ENCODE assay signal across 8 cellular contexts in the genomic region with DNA sequence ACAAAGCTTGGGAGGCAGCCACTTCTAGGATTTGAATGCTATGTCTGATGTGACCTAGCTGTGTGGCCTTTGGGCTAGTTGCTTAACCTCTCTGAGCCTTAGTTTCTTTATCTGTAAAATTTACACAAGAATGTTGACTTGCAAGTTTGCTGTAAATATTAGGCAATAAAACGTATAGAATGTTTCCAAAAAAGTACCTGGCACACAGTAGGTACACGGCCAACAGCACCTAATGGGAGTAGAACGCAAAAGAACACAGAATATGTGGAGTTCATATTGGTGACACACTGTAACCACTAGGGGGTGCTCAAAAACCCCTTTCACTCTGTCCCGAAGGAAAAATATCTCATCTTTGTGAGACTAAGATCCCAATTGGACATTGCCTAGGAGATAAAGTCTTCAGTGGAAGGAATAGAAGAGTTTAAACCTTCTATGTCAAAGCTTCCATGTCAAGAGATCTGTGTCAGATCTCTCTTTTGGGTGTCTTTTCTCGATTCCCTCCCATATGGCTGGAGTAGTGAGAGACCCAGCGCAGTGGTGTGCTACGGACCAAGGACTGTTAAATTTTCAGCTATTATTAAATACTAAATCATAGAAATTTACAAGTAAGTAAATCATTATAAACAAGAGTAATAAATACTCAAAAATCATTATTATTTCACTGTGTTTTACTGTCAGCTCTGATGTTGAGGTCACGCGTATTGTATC.
DNase-seq lines count a peak whose midpoint lies in the region; ATAC-seq, FAIRE-seq and TF ChIP-seq lines count a peak whose summit lies in the region.

No MANE protein-coding gene starts in this region.

- H4K8ac ChIP-seq in H1 (ENCODE audit: extremely low read depth, insufficient read depth, low read length): no peak overlapping the region

- no peak for TF ChIP-seq POLR2A in H1 (IDR thresholded peaks at IDR 0.05; ENCODE audit: control extremely low read depth in 1 of 2, low read depth in 2 of 2, low read length in 2 of 2)

- no peak overlapping the region for H3K9ac ChIP-seq in H1 (replicated peaks in 1 of 4; ENCODE audit: extremely low read depth in 1 of 4, low read depth in 3 of 4, low read length in 3 of 4)

- H3K23ac ChIP-seq in H1 (ENCODE audit: insufficient read length): no peak overlapping the region

- 75% methylated on average over 9 of the region's 9 CpGs; no CpG with 5 or more reads in 1 of the 2 experiments for WGBS in H1 (ENCODE audit: extremely low coverage in 1 of 2, insufficient coverage in 1 of 2, insufficient read length in 1 of 2, insufficient replicate concordance in 2 of 2, low coverage in 1 of 2, low lambda C conversion rate in 2 of 2, missing lambda C conversion rate in 1 of 2), 2 experiments
- WGBS in pancreas, 2 donors: 57 to 61% methylated on average over 9 of the region's 9 CpGs

- H3K4me2 ChIP-seq in H1 (ENCODE audit: insufficient read depth in 1 of 2, low read depth in 2 of 2, low read length in 2 of 2): no peak overlapping the region

- FAIRE-seq in GM18507 (lab: Jason Lieb, UNC) (peak; percentile 68), H1 (lab: Jason Lieb, UNC) (peak; percentile 90), pancreas (lab: Jason Lieb, UNC) (no peak)

- no peaks in the 10 kb centered on the region for H3K27me3 ChIP-seq in H1 (replicated peaks in 1 of 4; ENCODE audit: control insufficient read depth in 3 of 4, extremely low read depth in 1 of 4, insufficient read depth in 3 of 4, low read length in 3 of 4)
- H3K27me3 ChIP-seq in pancreas: no peaks in the 10 kb centered on the region

- H3K27ac ChIP-seq in H1 (ENCODE audit: low read depth, low read length) (no peak overlapping the region), pancreas (no peak overlapping the region)

- H3K79me1 ChIP-seq in H1 (ENCODE audit: low read depth, low read length): no peaks in the 10 kb centered on the region

- peak; percentile 64 to 79 for TF ChIP-seq RAD21 in H1 (IDR thresholded peaks at IDR 0.05 in 1 of 2, conservative IDR thresholded peaks at IDR 0.05 in 1 of 2; ENCODE audit: low read depth in 2 of 2, low read length in 2 of 2)

- no peak overlapping the region for H2BK15ac ChIP-seq in H1 (ENCODE audit: low read length)

- no peak overlapping the region for H3K56ac ChIP-seq in H1 (replicated peaks; ENCODE audit: insufficient read length, low read depth, low read length)

- DNase-seq in CD1c-positive myeloid dendritic cell (ENCODE audit: extremely low spot score) (peak; percentile 32), GM18507 (ENCODE audit: extremely low spot score, insufficient read length, low read depth) (peak; percentile 9), NCI-H345 treated with DMSO at 0.1 percent for 48 hours (lab: John Stamatoyannopoulos, UW; ENCODE audit: unreplicated experiment) (peak; percentile 3), H1 (ENCODE audit: low read depth in 1 of 2, low spot score in 2 of 2) (no peak), pancreas (no peak)
- no peak for DNase-seq in activated CD4-positive, alpha-beta T cell treated with anti-CD3 and anti-CD28 coated beads, Interleukin-2, amount 50 U/mL, for 48 hours

- no peak overlapping the region for H3K14ac ChIP-seq in H1 (ENCODE audit: insufficient read length)

- no peak for TF ChIP-seq EP300 in H1 (IDR thresholded peaks at IDR 0.05; ENCODE audit: borderline replicate concordance in 1 of 2, low read depth in 2 of 2, low read length in 2 of 2)

- H3K18ac ChIP-seq in H1 (ENCODE audit: extremely low read depth, low read length): no peak overlapping the region

- H3K79me2 ChIP-seq in H1 (ENCODE audit: control insufficient read depth in 1 of 2, insufficient read depth in 2 of 2, low read length in 2 of 2): no peaks in the 10 kb centered on the region

- no peak overlapping the region for H2BK5ac ChIP-seq in H1 (ENCODE audit: low read depth, low read length)

- no peaks in the 10 kb centered on the region for H3K36me3 ChIP-seq in H1 (ENCODE audit: control insufficient read depth in 2 of 4, insufficient read depth in 4 of 4, low read length in 3 of 4)
- H3K36me3 ChIP-seq in pancreas: no peaks in the 10 kb centered on the region

- intact Hi-C loops in pancreas (cut with DNase I): no loop called here

- TF ChIP-seq CTCF in H1 (IDR thresholded peaks at IDR 0.05; ENCODE audit: control extremely low read depth in 1 of 3, insufficient read depth in 1 of 3, low read depth in 1 of 3, low read length in 3 of 3): peak in 2 of 3 experiments; percentile 65 to 82; a peak in 3 of 4 replicates
- peak; percentile 9 to 53 (median 49) for TF ChIP-seq CTCF in pancreas (IDR thresholded peaks at IDR 0.05)

- H3K4me1 ChIP-seq in H1 (replicated peaks in 1 of 4; ENCODE audit: control insufficient read depth in 3 of 4, insufficient read depth in 4 of 4, low read length in 3 of 4) (no peaks in the 10 kb centered on the region), pancreas (no peaks in the 10 kb centered on the region)

- H3K23me2 ChIP-seq in H1 (ENCODE audit: low read depth, low read length): no peaks in the 10 kb centered on the region

- no peak overlapping the region for H2BK12ac ChIP-seq in H1 (ENCODE audit: low read depth, low read length)

- no peak overlapping the region for H4K5ac ChIP-seq in H1 (ENCODE audit: insufficient read length, low read depth, low read length)

- H2BK20ac ChIP-seq in H1 (ENCODE audit: low read length): no peak overlapping the region

- no peak overlapping the region for H3K4me3 ChIP-seq in H1 (ENCODE audit: extremely low read depth in 1 of 4, insufficient read depth in 2 of 4, low read depth in 3 of 4, low read length in 4 of 4)
- H3K4me3 ChIP-seq in pancreas: no peak overlapping the region

- H4K20me1 ChIP-seq in H1 (replicated peaks in 1 of 2; ENCODE audit: control insufficient read depth in 1 of 2, insufficient read depth in 2 of 2, low read length in 2 of 2): no peaks in the 10 kb centered on the region

- CTCF ChIA-PET in H1 (lab: Charles Lee; ENCODE audit: partially characterized antibody): interaction anchor here (0.5 to 9.9 kb wide), 38 partner anchors 8 to 1559 kb away, joined by 3 to 109 read pairs (median 4); no protein-coding TSS in a partner anchor

- H3K4ac ChIP-seq in H1 (replicated peaks; ENCODE audit: insufficient read length, low read depth, low read length): no peak overlapping the region

- no peak overlapping the region for H2BK120ac ChIP-seq in H1 (replicated peaks; ENCODE audit: low read depth, low read length)

- H2AK5ac ChIP-seq in H1 (ENCODE audit: low read depth, low read length): no peak overlapping the region

- no peak overlapping the region for H4K91ac ChIP-seq in H1 (replicated peaks; ENCODE audit: insufficient read length, low read length)

- POLR2A ChIA-PET in H1 (lab: Charles Lee; ENCODE audit: partially characterized antibody): interaction anchor here (1.2 kb wide), 1 partner anchor 146 kb away, joined by 3 read pairs; a partner anchor contains a TSS

- ATAC-seq in pancreas: peak in 2 of 4 donors; percentile 47 to 55
- no peak for ATAC-seq in HG02870 (IDR thresholded peaks at IDR 0.05; ENCODE audit: unreplicated experiment)
- ATAC-seq in GM21423 (IDR thresholded peaks at IDR 0.05; ENCODE audit: unreplicated experiment): no peak

- H3K9me3 ChIP-seq in H1 (ENCODE audit: insufficient read depth in 2 of 2, low read depth in 1 of 2, low read length in 1 of 2) (no peaks in the 10 kb centered on the region), pancreas (no peaks in the 10 kb centered on the region)

- H2AFZ ChIP-seq in H1 (ENCODE audit: low read length): 0 out of 2 replicates have a peak overlapping the region, but pooled peaks have one; percentile 85

TF ChIP-seq in H1, 55 proteins besides CTCF, POLR2A, EP300 and RAD21 (continues in another document):
- TF ChIP-seq, protein P1, sequence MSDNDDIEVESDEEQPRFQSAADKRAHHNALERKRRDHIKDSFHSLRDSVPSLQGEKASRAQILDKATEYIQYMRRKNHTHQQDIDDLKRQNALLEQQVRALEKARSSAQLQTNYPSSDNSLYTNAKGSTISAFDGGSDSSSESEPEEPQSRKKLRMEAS (IDR thresholded peaks at IDR 0.05): no peak
- no peak for TF ChIP-seq SIX5 (IDR thresholded peaks at IDR 0.05; ENCODE audit: low read depth, low read length)

Comparison
In these comparisons a context has a peak if more than half of its experiments do, and no peak if none do; other contexts are left out.
1. DNase-seq: peak in CD1c-positive myeloid dendritic cell (single experiment), GM18507 (single experiment) and NCI-H345 treated with DMSO at 0.1 percent for 48 hours (single experiment); none in H1 (0 of 2), pancreas (0 of 6) and activated CD4-positive, alpha-beta T cell treated with anti-CD3 and anti-CD28 coated beads, Interleukin-2, amount 50 U/mL, for 48 hours (0 of 2).